ENCODE assay signal across 8 cellular contexts in genomic region chr17:18568145-18568995, GRCh38.
DNase-seq lines count a peak whose midpoint lies in the region; ATAC-seq, FAIRE-seq and TF ChIP-seq lines count a peak whose summit lies in the region.
"Not testable (repeated sequence)": the region's sequence is repeated elsewhere in the genome, so short reads cannot be mapped to it uniquely, and the experiment has no call there.

No MANE protein-coding gene starts in this region.

- H3K23me2 ChIP-seq in H1 (ENCODE audit: low read depth, low read length) = not testable (repeated sequence)

- ATAC-seq in heart right ventricle = peak; percentile 37 to 72 (median 62)

- H3K36me3 Mint-ChIP-seq in type B pancreatic cell = not testable (repeated sequence)

- peak overlapping the region; percentile 64 for H2BK120ac ChIP-seq in H1 (replicated peaks; ENCODE audit: low read depth, low read length)
- peak overlapping the region; percentile 82 for H2BK120ac ChIP-seq in neuronal stem cell (ENCODE audit: low read depth, low read length)

- not testable (repeated sequence) for H3K27me3 Mint-ChIP-seq in type B pancreatic cell

- DNase-seq in G401 (ENCODE audit: low spot score) (peak; percentile 52), H1 (ENCODE audit: low read depth in 1 of 2, low spot score in 2 of 2) (peak in 1 of 2 experiments; percentile 48), kidney (peak; percentile 48)
- DNase-seq in RWPE1 (ENCODE audit: low spot score); heart right ventricle; neuronal stem cell (ENCODE audit: low spot score); type B pancreatic cell (ENCODE audit: extremely low spot score, unreplicated experiment): not testable (repeated sequence)

- not testable (repeated sequence) for TF ChIP-seq RAD21 in H1 (IDR thresholded peaks at IDR 0.05 in 1 of 2, conservative IDR thresholded peaks at IDR 0.05 in 1 of 2; ENCODE audit: low read depth in 2 of 2, low read length in 2 of 2)

- not testable (repeated sequence) for H3K9me3 Mint-ChIP-seq in type B pancreatic cell

- peak overlapping the region; percentile 72; the same call in 1 of the 2 replicates for H2BK20ac ChIP-seq in H1 (ENCODE audit: low read length)

- POLR2A ChIA-PET in RWPE1 (lab: Yijun Ruan, JAX; ENCODE audit: low non-redundant PET); H1 (lab: Charles Lee; ENCODE audit: partially characterized antibody): not testable (repeated sequence)

- not testable (repeated sequence) for H3K9ac ChIP-seq in HUES48 (ENCODE audit: low read depth, low read length); H1 (replicated peaks in 1 of 4; ENCODE audit: extremely low read depth in 1 of 4, low read depth in 3 of 4, low read length in 3 of 4); kidney (ENCODE audit: low read length in 2 of 2); neuronal stem cell (ENCODE audit: low read depth, low read length, poor library complexity)

- intact Hi-C loops in heart right ventricle (cut with DNase I); kidney (cut with DNase I): not testable (repeated sequence)

- H3K79me1 ChIP-seq in H1 (ENCODE audit: low read depth, low read length); neuronal stem cell (ENCODE audit: low read depth, low read length): not testable (repeated sequence)

- H3K4me2 ChIP-seq in H1 (ENCODE audit: insufficient read depth in 1 of 2, low read depth in 2 of 2, low read length in 2 of 2) = peak overlapping the region; percentile 29 to 34; a peak in 1 of 4 replicates
- H3K4me2 ChIP-seq in neuronal stem cell (ENCODE audit: insufficient read depth, low read length, poor library complexity, severe bottlenecking) = not testable (repeated sequence)

- H4K20me1 ChIP-seq in H1 (replicated peaks in 1 of 2; ENCODE audit: control insufficient read depth in 1 of 2, insufficient read depth in 2 of 2, low read length in 2 of 2) = not testable (repeated sequence)

- H2BK5ac ChIP-seq in H1 (ENCODE audit: low read depth, low read length) (peak overlapping the region; percentile 84; the same call in 1 of the 2 replicates), neuronal stem cell (ENCODE audit: low read length) (peak overlapping the region; percentile 93)

- not testable (repeated sequence) for H3K27me3 ChIP-seq in HUES48 (ENCODE audit: control insufficient read depth, insufficient read depth, low read length); H1 (replicated peaks in 1 of 4; ENCODE audit: control insufficient read depth in 3 of 4, extremely low read depth in 1 of 4, insufficient read depth in 3 of 4, low read length in 3 of 4); heart right ventricle; neuronal stem cell (ENCODE audit: control insufficient read depth in 3 of 3, insufficient read depth in 3 of 3, low read depth in 1 of 3, low read length in 3 of 3)

- peak overlapping the region; percentile 18 for H3K4me3 Mint-ChIP-seq in type B pancreatic cell

- H3K56ac ChIP-seq in H1 (replicated peaks; ENCODE audit: insufficient read length, low read depth, low read length) = not testable (repeated sequence)

- TF ChIP-seq CTCF in RWPE1 (conservative IDR thresholded peaks at IDR 0.05; ENCODE audit: low read depth); H1 (IDR thresholded peaks at IDR 0.05; ENCODE audit: control extremely low read depth in 1 of 3, insufficient read depth in 1 of 3, low read depth in 1 of 3, low read length in 3 of 3); heart right ventricle (IDR thresholded peaks at IDR 0.05); kidney (IDR thresholded peaks at IDR 0.05; ENCODE audit: borderline replicate concordance, extremely low read depth, insufficient read depth); type B pancreatic cell (conservative IDR thresholded peaks at IDR 0.05): not testable (repeated sequence)

- peaks cover 19% of the 10 kb centered on the region for H3K4me1 Mint-ChIP-seq in type B pancreatic cell (ENCODE audit: unreplicated experiment)

- not testable (repeated sequence) for H3K23ac ChIP-seq in H1 (ENCODE audit: insufficient read length); neuronal stem cell (ENCODE audit: low read depth, low read length, poor library complexity)

- H3K9me3 ChIP-seq in HUES48 (ENCODE audit: control insufficient read depth, insufficient read depth, low read length); H1 (ENCODE audit: insufficient read depth in 2 of 2, low read depth in 1 of 2, low read length in 1 of 2); heart right ventricle; kidney (ENCODE audit: control insufficient read depth in 1 of 2, low read length in 2 of 2); neuronal stem cell (replicated peaks in 1 of 2; ENCODE audit: control insufficient read depth in 2 of 2, insufficient read depth in 1 of 2, low read depth in 1 of 2, low read length in 2 of 2): not testable (repeated sequence)

- CTCF ChIA-PET in RWPE1 (lab: Yijun Ruan, JAX); H1 (lab: Charles Lee; ENCODE audit: partially characterized antibody): not testable (repeated sequence)

- peak overlapping the region; percentile 24 for H3K27ac Mint-ChIP-seq in type B pancreatic cell

- not testable (repeated sequence) for TF ChIP-seq POLR2A in H1 (IDR thresholded peaks at IDR 0.05; ENCODE audit: control extremely low read depth in 1 of 2, low read depth in 2 of 2, low read length in 2 of 2)

- not testable (repeated sequence) for H3K4ac ChIP-seq in H1 (replicated peaks; ENCODE audit: insufficient read length, low read depth, low read length); neuronal stem cell (ENCODE audit: low read length)

- not testable (repeated sequence) for FAIRE-seq in H1 (lab: Jason Lieb, UNC); kidney (lab: Jason Lieb, UNC)

- not testable (repeated sequence) for H2AFZ ChIP-seq in H1 (ENCODE audit: low read length)
- H2AFZ ChIP-seq in neuronal stem cell (ENCODE audit: low read length) = peak overlapping the region; percentile 75

- H3K27ac ChIP-seq in HUES48 (ENCODE audit: low read depth, low read length) (peak overlapping the region; percentile 84), RWPE1 (peak overlapping the region; percentile 46), neuronal stem cell (replicated peaks; ENCODE audit: low read length) (peak overlapping the region; percentile 89)
- not testable (repeated sequence) for H3K27ac ChIP-seq in H1 (ENCODE audit: low read depth, low read length); heart right ventricle; kidney (ENCODE audit: low read depth in 2 of 2, low read length in 2 of 2)

- H2BK15ac ChIP-seq in H1 (ENCODE audit: low read length) = not testable (repeated sequence)
- peak overlapping the region; percentile 77 for H2BK15ac ChIP-seq in neuronal stem cell (ENCODE audit: low read length)

- H3K14ac ChIP-seq in H1 (ENCODE audit: insufficient read length); neuronal stem cell (ENCODE audit: low read length): not testable (repeated sequence)

- H3K4me1 ChIP-seq in HUES48 (ENCODE audit: control insufficient read depth, insufficient read depth, low read length) = peaks cover 24% of the 10 kb centered on the region
- H3K4me1 ChIP-seq in H1 (replicated peaks in 1 of 4; ENCODE audit: control insufficient read depth in 3 of 4, insufficient read depth in 4 of 4, low read length in 3 of 4); heart right ventricle; kidney (ENCODE audit: control insufficient read depth in 1 of 2, insufficient read depth in 1 of 2, low read depth in 1 of 2, low read length in 2 of 2); neuronal stem cell (ENCODE audit: control insufficient read depth in 2 of 2, insufficient read depth in 1 of 2, low read depth in 1 of 2, low read length in 2 of 2): not testable (repeated sequence)

- not testable (repeated sequence) for H2AK5ac ChIP-seq in H1 (ENCODE audit: low read depth, low read length); neuronal stem cell (ENCODE audit: low read depth, low read length)

- not testable (repeated sequence) for H4K8ac ChIP-seq in H1 (ENCODE audit: extremely low read depth, insufficient read depth, low read length); neuronal stem cell (ENCODE audit: low read depth, low read length)

- 59% methylated on average over 10 of the region's 17 CpGs; no CpG with 5 or more reads in 1 of the 2 experiments for WGBS in H1 (ENCODE audit: extremely low coverage in 1 of 2, insufficient coverage in 1 of 2, insufficient read length in 1 of 2, insufficient replicate concordance in 2 of 2, low coverage in 1 of 2, low lambda C conversion rate in 2 of 2, missing lambda C conversion rate in 1 of 2), 2 experiments
- WGBS in heart right ventricle, 2 donors = 52 to 61% methylated on average over 12 to 15 of the region's 17 CpGs
- no CpG with 5 or more reads among the region's 17 CpGs for WGBS in neuronal stem cell (ENCODE audit: extremely low coverage in 2 of 2, insufficient read length in 2 of 2, insufficient replicate concordance in 1 of 2), 2 donors

- peak overlapping the region; percentile 96 for H3K18ac ChIP-seq in H1 (ENCODE audit: extremely low read depth, low read length)
- H3K18ac ChIP-seq in neuronal stem cell (ENCODE audit: low read length) = peak overlapping the region; percentile 78

- H4K91ac ChIP-seq in H1 (replicated peaks; ENCODE audit: insufficient read length, low read length); neuronal stem cell (ENCODE audit: low read depth, low read length, poor library complexity): not testable (repeated sequence)

- not testable (repeated sequence) for H3K36me3 ChIP-seq in HUES48 (ENCODE audit: control insufficient read depth, insufficient read depth, low read length); H1 (ENCODE audit: control insufficient read depth in 2 of 4, insufficient read depth in 4 of 4, low read length in 3 of 4); heart right ventricle; kidney (ENCODE audit: control insufficient read depth in 1 of 2, insufficient read depth in 2 of 2, low read length in 2 of 2); neuronal stem cell (replicated peaks in 1 of 2; ENCODE audit: control insufficient read depth in 2 of 2, insufficient read depth in 2 of 2, low read length in 2 of 2)

- not testable (repeated sequence) for H3K4me3 ChIP-seq in HUES48 (ENCODE audit: low read depth, low read length); H1 (ENCODE audit: extremely low read depth in 1 of 4, insufficient read depth in 2 of 4, low read depth in 3 of 4, low read length in 4 of 4); heart right ventricle; kidney (ENCODE audit: low read length in 2 of 2); neuronal stem cell (ENCODE audit: low read length in 2 of 2)

- H2BK12ac ChIP-seq in H1 (ENCODE audit: low read depth, low read length); neuronal stem cell (ENCODE audit: low read length): not testable (repeated sequence)

- in situ Hi-C loops in G401 (cut with HindIII; ENCODE audit: low sequenced_read_pairs) = not testable (repeated sequence)

- H4K5ac ChIP-seq in H1 (ENCODE audit: insufficient read length, low read depth, low read length) = peak overlapping the region; percentile 39

- H3K79me2 ChIP-seq in H1 (ENCODE audit: control insufficient read depth in 1 of 2, insufficient read depth in 2 of 2, low read length in 2 of 2) = not testable (repeated sequence)

- TF ChIP-seq EP300 in H1 (IDR thresholded peaks at IDR 0.05; ENCODE audit: borderline replicate concordance in 1 of 2, low read depth in 2 of 2, low read length in 2 of 2) = not testable (repeated sequence)
